In genomic region chr15:78100886-78101285, GRCh38 we compare ENCODE assay signal across 17 cellular contexts. TPM values are rescaled to one million over a fixed set of nuclear protein-coding genes. Genes with fewer than 3 reads are reported as not detected.
"Had no signal": no experiment of that assay in that cellular context is flagged by ENCODE, and none has a peak within 500 bp of the region (broad histone marks: within the 10 kb centered on the region; RNA-seq: fewer than 3 reads in every experiment).

No MANE protein-coding gene starts in this region.

- ATAC-seq: esophagus mucosa, left lobe of liver had no signal

- H3K36me3 Mint-ChIP-seq: naive B cell had no signal

- H3K4me1 ChIP-seq: ascending aorta, parathyroid adenoma had no signal

- H3K9me3 ChIP-seq: ascending aorta, suprapubic skin, upper lobe of left lung had no signal

- H3K27me3 ChIP-seq: ascending aorta, hepatocyte, suprapubic skin, upper lobe of left lung had no signal

- H3K4me3 ChIP-seq: ascending aorta, hepatocyte, SK-N-MC, suprapubic skin, upper lobe of left lung had no signal

- DNase-seq: activated CD4-positive, alpha-beta T cell treated with anti-CD3 and anti-CD28 coated beads for 1 hour; activated naive CD4-positive, alpha-beta T cell; naive B cell; Right ventricle myocardium superior; stimulated activated CD4-positive, alpha-beta T cell treated with anti-CD3 and anti-CD28 coated beads, Interleukin-4, amount 100 ng/mL, for 1 hour; stimulated activated naive CD4-positive, alpha-beta T cell treated with Interleukin-2 at 50 U/mL for 16 hours had no signal

- H3K4me3 Mint-ChIP-seq: naive B cell had no signal

- H3K9ac ChIP-seq: parathyroid adenoma had no signal

- H3K27ac ChIP-seq: ascending aorta, hepatocyte, parathyroid adenoma, SK-N-MC, suprapubic skin, upper lobe of left lung had no signal

- H3K36me3 ChIP-seq: ascending aorta, suprapubic skin, upper lobe of left lung had no signal

- H3K27me3 Mint-ChIP-seq: naive B cell had no signal

- H3K9me3 Mint-ChIP-seq: naive B cell had no signal

- H3K4me1 Mint-ChIP-seq: naive B cell had no signal

RNA-seq across cellular contexts. Expression of gene SH2D7, which starts 8.5 kb away (rescaled TPM):
- total RNA-seq: ascending aorta, bronchial epithelial cell, esophagus mucosa, hepatocyte, left lobe of liver, mononuclear cell, Right ventricle myocardium superior, suprapubic skin had no signal
- polyA plus RNA-seq: keratinocyte had no signal
